In genomic region chr5:58871648-58872242, GRCh38 we compare ENCODE assay signal across 9 cellular contexts.
A peak's percentile ranks its signal among the peaks of the same experiment; 100 is the strongest.
DNase-seq lines count a peak whose midpoint lies in the region; ATAC-seq and TF ChIP-seq lines count a peak whose summit lies in the region.
"Had no signal": no experiment of that assay in that cellular context is flagged by ENCODE, and none has a peak within 500 bp of the region (broad histone marks: within the 10 kb centered on the region; RNA-seq: fewer than 3 reads in every experiment).

No MANE protein-coding gene starts in this region.

- H3K27me3 ChIP-seq in smooth muscle cell (ENCODE audit: low read depth): no peaks in the 10 kb centered on the region

- H3K27ac ChIP-seq in C4-2B (no peak overlapping the region), smooth muscle cell (ENCODE audit: low read depth) (no peak overlapping the region)
- H3K27ac ChIP-seq: SJSA1 had no signal

- ATAC-seq in HG03439 (IDR thresholded peaks at IDR 0.05; ENCODE audit: unreplicated experiment): peak; percentile 78
- no peak for ATAC-seq in HG03571 (IDR thresholded peaks at IDR 0.05; ENCODE audit: unreplicated experiment)

- H2AFZ ChIP-seq in smooth muscle cell (ENCODE audit: low read depth): no peak overlapping the region

- H3K9ac ChIP-seq in smooth muscle cell (ENCODE audit: low read depth): no peak overlapping the region

- no peaks in the 10 kb centered on the region for H3F3A ChIP-seq in smooth muscle cell (ENCODE audit: low read depth)

- H3K9me3 ChIP-seq in smooth muscle cell (replicated peaks; ENCODE audit: low read depth): no peaks in the 10 kb centered on the region
- H3K9me3 ChIP-seq: SJSA1 had no signal

- no peaks in the 10 kb centered on the region for H4K20me1 ChIP-seq in smooth muscle cell (ENCODE audit: low read depth)

- DNase-seq in SW480 (ENCODE audit: low spot score) (peak; percentile 33), fibroblast of peridontal ligament (ENCODE audit: extremely low read depth) (peak; percentile 65), smooth muscle cell (lab: John Stamatoyannopoulos, UW; ENCODE audit: unreplicated experiment) (no peak), T-helper 9 cell (no peak)

- 47% methylated on average over 3 of the region's 3 CpGs for WGBS in smooth muscle cell (ENCODE audit: low lambda C conversion rate)

- H3K4me1 ChIP-seq in smooth muscle cell (ENCODE audit: low read depth): no peaks in the 10 kb centered on the region
- H3K4me1 ChIP-seq: SJSA1 had no signal

- no peaks in the 10 kb centered on the region for H3K36me3 ChIP-seq in smooth muscle cell (ENCODE audit: low read depth)
- H3K36me3 ChIP-seq: SJSA1 had no signal

- TF ChIP-seq CTCF in C4-2B (conservative IDR thresholded peaks at IDR 0.05): peak; percentile 92
- peak; percentile 58 for TF ChIP-seq CTCF in GM12873 (IDR thresholded peaks at IDR 0.05; ENCODE audit: insufficient read depth, low read depth, low read length, missing control alignments)
- peak; percentile 70 for TF ChIP-seq CTCF in smooth muscle cell (IDR thresholded peaks at IDR 0.05; ENCODE audit: borderline replicate concordance, insufficient read depth, poor library complexity, severe bottlenecking)

- no peak overlapping the region for H3K4me2 ChIP-seq in smooth muscle cell

- H3K4me3 ChIP-seq in smooth muscle cell: no peak overlapping the region
- H3K4me3 ChIP-seq: SJSA1 had no signal

- H3K79me2 ChIP-seq in smooth muscle cell (ENCODE audit: low read depth): no peaks in the 10 kb centered on the region

Comparison
In these comparisons a context has a peak if more than half of its experiments do, and no peak if none do; other contexts are left out.
1. DNase-seq: peak in SW480 (single experiment) and fibroblast of peridontal ligament (single experiment); none in smooth muscle cell (single experiment) and T-helper 9 cell (single experiment).
2. Peak in every context shown above with its lines, with median percentiles within 50 percentile points of each other: CTCF ChIP-seq.